ENCODE assay signal across 26 cellular contexts in genomic region chr1:7508830-7509508, GRCh38.
"Had no signal": no experiment of that assay in that cellular context is flagged by ENCODE, and none has a peak within 500 bp of the region (broad histone marks: within the 10 kb centered on the region; RNA-seq: fewer than 3 reads in every experiment).

No MANE protein-coding gene starts in this region.

- H3K4me1 ChIP-seq: adrenal gland, body of pancreas had no signal

- ATAC-seq: activated CD4-positive, CD25-positive, alpha-beta regulatory T cell treated with anti-CD3 and anti-CD28 coated beads, Interleukin-2, amount 50 U/mL, for 24 hours; body of pancreas; heart left ventricle; left lobe of liver; sciatic nerve; stimulated activated naive CD8-positive, alpha-beta T cell treated with anti-CD3 and anti-CD28 coated beads, Interleukin-15, Interleukin-2, amounts not matched to agents 100 U/mL and 50 U/mL, for 24 hours; T-helper 17 cell had no signal

- H3K4me3 ChIP-seq: adrenal gland, body of pancreas, heart left ventricle, skin epidermis, thoracic aorta had no signal

- FAIRE-seq: endothelial cell of umbilical vein, urothelium cell line had no signal

- DNase-seq: activated CD4-positive, alpha-beta memory T cell treated with anti-CD3 and anti-CD28 coated beads for 36 hours; activated CD4-positive, alpha-beta T cell treated with anti-CD3 and anti-CD28 coated beads, Interleukin-2, amount 10 ng/mL, durations not matched to agents 24 days and 14 days; activated CD8-positive, alpha-beta memory T cell treated with anti-CD3 and anti-CD28 coated beads, Interleukin-2, amount 50 U/mL, for 4 hours; activated effector memory CD4-positive, alpha-beta T cell treated with anti-CD3 and anti-CD28 coated beads, Interleukin-2, amount 50 U/mL, for 16 hours; activated naive CD4-positive, alpha-beta T cell treated with anti-CD3 and anti-CD28 coated beads for 36 hours; activated naive CD8-positive, alpha-beta T cell treated with anti-CD3 and anti-CD28 coated beads for 36 hours; activated T-cell treated with anti-CD3 and anti-CD28 coated beads, Interleukin-2, amount 50 U/mL, for 1 hour; adrenal gland; aorta; body of pancreas; stimulated activated CD4-positive, alpha-beta T cell treated with anti-CD3 and anti-CD28 coated beads, Interleukin-12 subunit alpha, Interleukin-12 subunit beta, amount 100 ng/mL, for 4 hours; stimulated activated CD4-positive, alpha-beta T cell treated with anti-CD3 and anti-CD28 coated beads, Interleukin-4, amount 100 ng/mL, for 1 hour; stimulated activated naive CD8-positive, alpha-beta T cell treated with anti-CD3 and anti-CD28 coated beads, Interleukin-15, Interleukin-2, amounts not matched to agents 100 U/mL and 50 U/mL, for 24 hours; T-helper 17 cell; T1000; trophoblast cell; WERI-Rb-1 had no signal

- H3K27me3 ChIP-seq: adrenal gland, body of pancreas, heart left ventricle had no signal

- H3K4me3 Mint-ChIP-seq: activated CD4-positive, alpha-beta memory T cell treated with anti-CD3 and anti-CD28 coated beads for 36 hours; activated CD4-positive, alpha-beta T cell treated with anti-CD3 and anti-CD28 coated beads, Interleukin-2, amount 10 ng/mL, durations not matched to agents 24 days and 14 days; activated naive CD4-positive, alpha-beta T cell treated with anti-CD3 and anti-CD28 coated beads for 36 hours; activated naive CD8-positive, alpha-beta T cell treated with anti-CD3 and anti-CD28 coated beads for 36 hours; activated T-helper 1 cell treated with anti-CD3 and anti-CD28 coated beads, Interleukin-12 subunit alpha, Interleukin-12 subunit beta, Interleukin-2, Interleukin-4 antibody, amounts not matched to agents 30 ng/mL and 10 ng/mL and 1 ng/mL, durations not matched to agents 14 hours and 24 hours and 36 hours; T-helper 17 cell had no signal

- H3K36me3 Mint-ChIP-seq: activated CD4-positive, alpha-beta memory T cell treated with anti-CD3 and anti-CD28 coated beads for 36 hours; activated naive CD8-positive, alpha-beta T cell treated with anti-CD3 and anti-CD28 coated beads for 36 hours had no signal

- H3K36me3 ChIP-seq: adrenal gland, heart left ventricle, thoracic aorta, WERI-Rb-1 had no signal

- H3K9me3 Mint-ChIP-seq: activated CD4-positive, alpha-beta memory T cell treated with anti-CD3 and anti-CD28 coated beads for 36 hours; activated CD4-positive, alpha-beta T cell treated with anti-CD3 and anti-CD28 coated beads, Interleukin-2, amount 10 ng/mL, durations not matched to agents 24 days and 14 days; activated naive CD4-positive, alpha-beta T cell treated with anti-CD3 and anti-CD28 coated beads for 36 hours; activated naive CD8-positive, alpha-beta T cell treated with anti-CD3 and anti-CD28 coated beads for 36 hours; activated T-helper 1 cell treated with anti-CD3 and anti-CD28 coated beads, Interleukin-12 subunit alpha, Interleukin-12 subunit beta, Interleukin-2, Interleukin-4 antibody, amounts not matched to agents 30 ng/mL and 10 ng/mL and 1 ng/mL, durations not matched to agents 14 hours and 24 hours and 36 hours had no signal

- H3K4me1 Mint-ChIP-seq: activated CD4-positive, alpha-beta T cell treated with anti-CD3 and anti-CD28 coated beads, Interleukin-2, amount 10 ng/mL, durations not matched to agents 24 days and 14 days; activated naive CD8-positive, alpha-beta T cell treated with anti-CD3 and anti-CD28 coated beads for 36 hours; T-helper 17 cell had no signal

- H3K27me3 Mint-ChIP-seq: activated CD4-positive, alpha-beta T cell treated with anti-CD3 and anti-CD28 coated beads, Interleukin-2, amount 10 ng/mL, durations not matched to agents 24 days and 14 days; activated naive CD8-positive, alpha-beta T cell treated with anti-CD3 and anti-CD28 coated beads for 36 hours had no signal

- H3K27ac Mint-ChIP-seq: activated CD4-positive, alpha-beta memory T cell treated with anti-CD3 and anti-CD28 coated beads for 36 hours; activated CD4-positive, alpha-beta T cell treated with anti-CD3 and anti-CD28 coated beads, Interleukin-2, amount 10 ng/mL, durations not matched to agents 24 days and 14 days; activated naive CD4-positive, alpha-beta T cell treated with anti-CD3 and anti-CD28 coated beads for 36 hours; activated naive CD8-positive, alpha-beta T cell treated with anti-CD3 and anti-CD28 coated beads for 36 hours; activated T-helper 1 cell treated with anti-CD3 and anti-CD28 coated beads, Interleukin-12 subunit alpha, Interleukin-12 subunit beta, Interleukin-2, Interleukin-4 antibody, amounts not matched to agents 30 ng/mL and 10 ng/mL and 1 ng/mL, durations not matched to agents 14 hours and 24 hours and 36 hours; T-helper 17 cell had no signal

- H3K9me3 ChIP-seq: adrenal gland, body of pancreas, heart left ventricle, thoracic aorta had no signal

- H3K27ac ChIP-seq: adrenal gland, body of pancreas, skin epidermis, thoracic aorta, WERI-Rb-1 had no signal
